In the genomic region with DNA sequence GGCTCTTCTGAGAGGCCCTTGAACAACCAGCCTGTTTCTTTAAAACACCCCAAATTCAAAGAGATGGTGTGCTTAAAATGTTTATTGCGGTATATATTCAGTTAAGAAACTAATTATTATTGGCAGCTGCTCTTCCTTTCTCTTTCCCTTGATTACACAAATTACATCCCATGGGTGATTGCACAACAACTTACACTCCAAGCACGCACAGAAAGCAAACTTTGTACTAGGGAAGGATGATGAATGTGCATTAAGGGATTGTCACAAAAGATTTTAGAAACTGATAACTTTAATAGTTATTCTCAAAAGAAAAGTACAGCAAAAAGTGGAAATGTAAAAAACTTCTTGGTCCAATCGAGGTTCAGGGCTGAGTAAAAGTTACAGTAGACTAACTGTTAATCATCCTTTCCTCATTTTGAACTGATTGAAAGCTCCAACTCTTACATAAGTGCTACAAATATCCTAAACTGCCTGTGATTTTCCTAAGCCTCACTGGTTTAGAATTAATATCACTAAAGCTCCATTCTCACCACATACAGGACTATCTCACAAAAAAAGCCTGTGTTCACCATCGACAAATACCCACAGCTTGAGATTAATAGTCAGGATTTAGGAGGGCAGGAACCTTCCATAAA, we compare ENCODE assay signal across 20 cellular contexts.
DNase-seq lines count a peak whose midpoint lies in the region; ATAC-seq and TF ChIP-seq lines count a peak whose summit lies in the region.
"Had no signal": no experiment of that assay in that cellular context is flagged by ENCODE, and none has a peak within 500 bp of the region (broad histone marks: within the 10 kb centered on the region; RNA-seq: fewer than 3 reads in every experiment).

No MANE protein-coding gene starts in this region.

- TF ChIP-seq CTCF in fibroblast of pulmonary artery (IDR thresholded peaks at IDR 0.05; ENCODE audit: low read length, missing control alignments) = no peak
- no peak for TF ChIP-seq CTCF in smooth muscle cell (IDR thresholded peaks at IDR 0.05; ENCODE audit: borderline replicate concordance, insufficient read depth, poor library complexity, severe bottlenecking)

- H3K79me2 ChIP-seq in smooth muscle cell (ENCODE audit: low read depth) = no peaks in the 10 kb centered on the region

- WGBS in smooth muscle cell (ENCODE audit: low lambda C conversion rate) = 26% methylated on average over 4 of the region's 4 CpGs

- peaks cover 6% of the 10 kb centered on the region for H3F3A ChIP-seq in smooth muscle cell (ENCODE audit: low read depth)

- H3K27me3 ChIP-seq in smooth muscle cell (ENCODE audit: low read depth) = peaks cover 33% of the 10 kb centered on the region
- H3K27me3 ChIP-seq: transverse colon had no signal

- H3K4me1 ChIP-seq in smooth muscle cell (ENCODE audit: low read depth) = peaks cover 8% of the 10 kb centered on the region
- H3K4me1 ChIP-seq: transverse colon had no signal

- intact Hi-C loops in posterior vena cava (cut with DNase I) = no loop called here

- H3K4me2 ChIP-seq in smooth muscle cell = peak overlapping the region; percentile 46

- no peaks in the 10 kb centered on the region for H4K20me1 ChIP-seq in smooth muscle cell (ENCODE audit: low read depth)

- H3K9me3 ChIP-seq in smooth muscle cell (replicated peaks; ENCODE audit: low read depth) = no peaks in the 10 kb centered on the region
- H3K9me3 ChIP-seq: transverse colon had no signal

- no peak overlapping the region for H3K27ac ChIP-seq in smooth muscle cell (ENCODE audit: low read depth)
- H3K27ac ChIP-seq: SK-N-MC, transverse colon had no signal

- H2AFZ ChIP-seq in smooth muscle cell (ENCODE audit: low read depth) = no peak overlapping the region

- no peak overlapping the region for H3K4me3 ChIP-seq in fibroblast of pulmonary artery (replicated peaks; ENCODE audit: low read depth, low read length)
- no peak overlapping the region for H3K4me3 ChIP-seq in smooth muscle cell
- H3K4me3 ChIP-seq: SK-N-MC, transverse colon had no signal

- no peaks in the 10 kb centered on the region for H3K36me3 ChIP-seq in smooth muscle cell (ENCODE audit: low read depth)
- H3K36me3 ChIP-seq: transverse colon had no signal

- DNase-seq in NCI-H2171 treated with DMSO at 0.1 percent for 48 hours (lab: John Stamatoyannopoulos, UW) = peak; percentile 40
- no peak for DNase-seq in NCI-H2171 (lab: John Stamatoyannopoulos, UW)
- DNase-seq in NCI-H69 (lab: John Stamatoyannopoulos, UW) = peak; percentile 29
- DNase-seq in fibroblast of pulmonary artery (ENCODE audit: low read depth) = peak; percentile 13
- DNase-seq in smooth muscle cell (lab: John Stamatoyannopoulos, UW; ENCODE audit: unreplicated experiment) = no peak
- no peak for DNase-seq in posterior vena cava (ENCODE audit: low spot score)
- DNase-seq in Kasumi-1 (lab: John Stamatoyannopoulos, UW) = no peak
- DNase-seq: activated CD4-positive, alpha-beta T cell treated with anti-CD3 and anti-CD28 coated beads for 4 hours; activated CD8-positive, alpha-beta memory T cell treated with anti-CD3 and anti-CD28 coated beads, Interleukin-2, amount 50 U/mL, for 48 hours; activated naive CD4-positive, alpha-beta T cell; CD8-positive, alpha-beta T cell; EL; erythroblast; left cardiac atrium; NCI-H1417 treated with DMSO at 0.1 percent for 48 hours; NCI-H345; T-helper 9 cell; transverse colon had no signal

- no peak overlapping the region for H3K9ac ChIP-seq in smooth muscle cell (ENCODE audit: low read depth)

- ATAC-seq in GM19328 (IDR thresholded peaks at IDR 0.05; ENCODE audit: unreplicated experiment) = no peak
- ATAC-seq: CD8-positive, alpha-beta T cell had no signal

Comparison
In these comparisons a context has a peak if more than half of its experiments do, and no peak if none do; other contexts are left out.
1. DNase-seq: peak in NCI-H2171 treated with DMSO at 0.1 percent for 48 hours (single experiment), NCI-H69 (single experiment) and fibroblast of pulmonary artery (single experiment); none in NCI-H2171 (single experiment), smooth muscle cell (single experiment), posterior vena cava (single experiment) and Kasumi-1 (0 of 2).